ENCODE assay signal across 17 cellular contexts in genomic region chr14:55265197-55265596, GRCh38. TPM values are rescaled to one million over a fixed set of nuclear protein-coding genes. Genes with fewer than 3 reads are reported as not detected.
A peak's percentile ranks its signal among the peaks of the same experiment; 100 is the strongest.
DNase-seq lines count a peak whose midpoint lies in the region; ATAC-seq, FAIRE-seq and TF ChIP-seq lines count a peak whose summit lies in the region.
"Had no signal": no experiment of that assay in that cellular context is flagged by ENCODE, and none has a peak within 500 bp of the region (broad histone marks: within the 10 kb centered on the region; RNA-seq: fewer than 3 reads in every experiment).

No MANE protein-coding gene starts in this region.

- H3K36me3 Mint-ChIP-seq in activated B cell treated with CpG ODN at 0.5 μM for 24 hours (ENCODE audit: low read depth) = peaks cover 3% of the 10 kb centered on the region
- H3K36me3 Mint-ChIP-seq: CD8-positive, alpha-beta T cell; natural killer cell treated with Interleukin-12 subunit alpha and Interleukin-12 subunit beta and Interleukin-15 and Interleukin-18, amount 100 ng/mL, for 72 hours had no signal

- H2AFZ ChIP-seq in smooth muscle cell (ENCODE audit: low read depth) = no peak overlapping the region

- H3K9ac ChIP-seq in smooth muscle cell (ENCODE audit: low read depth) = no peak overlapping the region

- H3K79me2 ChIP-seq in smooth muscle cell (ENCODE audit: low read depth) = no peaks in the 10 kb centered on the region

- FAIRE-seq in GM12891 (lab: Jason Lieb, UNC) (peak; percentile 84), D721Med (lab: Jason Lieb, UNC) (no peak)
- FAIRE-seq: endometrium had no signal

- peak overlapping the region; percentile 39 for H3K4me3 Mint-ChIP-seq in activated B cell treated with CpG ODN at 0.5 μM for 24 hours
- H3K4me3 Mint-ChIP-seq: CD8-positive, alpha-beta T cell; natural killer cell treated with Interleukin-12 subunit alpha and Interleukin-12 subunit beta and Interleukin-15 and Interleukin-18, amount 100 ng/mL, for 72 hours had no signal

- no peak for TF ChIP-seq CTCF in activated B cell treated with CpG ODN at 0.5 μM for 24 hours (IDR thresholded peaks at IDR 0.05)
- TF ChIP-seq CTCF in smooth muscle cell (IDR thresholded peaks at IDR 0.05; ENCODE audit: borderline replicate concordance, insufficient read depth, poor library complexity, severe bottlenecking) = no peak
- TF ChIP-seq CTCF in D721Med (IDR thresholded peaks at IDR 0.05; ENCODE audit: insufficient read depth, missing control alignments) = no peak

- CTCF ChIA-PET in activated B cell treated with CpG ODN at 0.5 μM for 24 hours (lab: Charles Lee) = interaction anchor here (1.1 kb wide), 1 partner anchor 89 kb away, joined by 4 read pairs; no protein-coding TSS in a partner anchor

- H3F3A ChIP-seq in smooth muscle cell (ENCODE audit: low read depth) = no peaks in the 10 kb centered on the region

- no peaks in the 10 kb centered on the region for H3K27me3 Mint-ChIP-seq in activated B cell treated with CpG ODN at 0.5 μM for 24 hours

- peak; percentile 87 for DNase-seq in CD1c-positive myeloid dendritic cell (ENCODE audit: extremely low spot score)
- no peak for DNase-seq in GM12891 (ENCODE audit: insufficient read length, low spot score)
- peak; percentile 76 for DNase-seq in NAMALWA (ENCODE audit: low spot score)
- no peak for DNase-seq in activated B cell treated with CpG ODN at 0.5 μM for 24 hours
- DNase-seq in smooth muscle cell (lab: John Stamatoyannopoulos, UW; ENCODE audit: unreplicated experiment) = no peak
- no peak for DNase-seq in D721Med (ENCODE audit: insufficient read length, low spot score)
- DNase-seq in foreskin melanocyte = no peak
- DNase-seq: activated CD4-positive, CD25-positive, alpha-beta regulatory T cell; CD8-positive, alpha-beta T cell; glutamatergic neuron; NCI-H1417 treated with DMSO at 0.1 percent for 48 hours; NCI-H524 treated with DMSO at 0.1 percent for 48 hours; right cardiac atrium; SHP77 treated with DMSO at 0.1 percent for 48 hours; substantia nigra had no signal

- no peak for TF ChIP-seq POLR2A in GM12891 (IDR thresholded peaks at IDR 0.05; ENCODE audit: low read depth, low read length)

- intact Hi-C loops in activated B cell treated with CpG ODN at 0.5 μM for 24 hours (cut with micrococcal nuclease) = no loop called here

- WGBS in smooth muscle cell (ENCODE audit: low lambda C conversion rate) = 93% methylated on average over 4 of the region's 4 CpGs

- H3K4me2 ChIP-seq in smooth muscle cell = no peak overlapping the region

- H4K20me1 ChIP-seq in smooth muscle cell (ENCODE audit: low read depth) = no peaks in the 10 kb centered on the region

- no peaks in the 10 kb centered on the region for H3K36me3 ChIP-seq in smooth muscle cell (ENCODE audit: low read depth)

- no peak overlapping the region for H3K27ac ChIP-seq in smooth muscle cell (ENCODE audit: low read depth)

- peak; percentile 77 for ATAC-seq in activated B cell treated with CpG ODN at 0.5 μM for 24 hours (ENCODE audit: low read depth)
- ATAC-seq: CD8-positive, alpha-beta T cell; right cardiac atrium had no signal

- no peaks in the 10 kb centered on the region for H3K27me3 ChIP-seq in smooth muscle cell (ENCODE audit: low read depth)

- H3K4me1 Mint-ChIP-seq in activated B cell treated with CpG ODN at 0.5 μM for 24 hours = peaks cover 4% of the 10 kb centered on the region

- no peaks in the 10 kb centered on the region for H3K4me1 ChIP-seq in smooth muscle cell (ENCODE audit: low read depth)

- peaks cover 9% of the 10 kb centered on the region for H3K9me3 Mint-ChIP-seq in activated B cell treated with CpG ODN at 0.5 μM for 24 hours
- H3K9me3 Mint-ChIP-seq: CD8-positive, alpha-beta T cell; natural killer cell treated with Interleukin-12 subunit alpha and Interleukin-12 subunit beta and Interleukin-15 and Interleukin-18, amount 100 ng/mL, for 72 hours had no signal

- POLR2A ChIA-PET in activated B cell treated with CpG ODN at 0.5 μM for 24 hours (lab: Charles Lee) = no interaction called here

- H3K27ac Mint-ChIP-seq in activated B cell treated with CpG ODN at 0.5 μM for 24 hours = peak overlapping the region; percentile 31
- H3K27ac Mint-ChIP-seq: CD8-positive, alpha-beta T cell; natural killer cell treated with Interleukin-12 subunit alpha and Interleukin-12 subunit beta and Interleukin-15 and Interleukin-18, amount 100 ng/mL, for 72 hours had no signal

- H3K4me3 ChIP-seq in smooth muscle cell = no peak overlapping the region

- no peaks in the 10 kb centered on the region for H3K9me3 ChIP-seq in smooth muscle cell (replicated peaks; ENCODE audit: low read depth)

TF ChIP-seq in GM12891, 5 proteins besides CTCF, POLR2A, EP300 and RAD21:
- TF ChIP-seq TAF1 (IDR thresholded peaks at IDR 0.05; ENCODE audit: low read depth, low read length) (no peak), SPI1 (IDR thresholded peaks at IDR 0.05; ENCODE audit: low read depth, low read length) (peak; percentile 79)

RNA-seq across cellular contexts. Expression of gene FBXO34, which starts 6.0 kb away (rescaled TPM):
- 8.2 TPM for polyA plus RNA-seq in GM12891 (2012; ENCODE audit: low read depth, missing spikeins)
- 19.7 and 20.4 TPM in 2 replicates for total RNA-seq in activated B cell treated with CpG ODN at 0.5 μM for 24 hours
- 23.9 TPM in 2 replicates for total RNA-seq in smooth muscle cell
- 17.4 and 21.5 TPM in 2 replicates for polyA plus RNA-seq in smooth muscle cell

Comparison
In these comparisons a context has a peak if more than half of its experiments do, and no peak if none do; other contexts are left out.
1. DNase-seq: peak in CD1c-positive myeloid dendritic cell (single experiment) and NAMALWA (single experiment); none in GM12891 (single experiment), activated B cell treated with CpG ODN at 0.5 μM for 24 hours (single experiment), smooth muscle cell (single experiment), D721Med (single experiment) and foreskin melanocyte (single experiment).